Comparison of ENCODE assay signal across 8 cellular contexts in genomic region chr21:42737969-42738590, GRCh38.
DNase-seq lines count a peak whose midpoint lies in the region; ATAC-seq, FAIRE-seq and TF ChIP-seq lines count a peak whose summit lies in the region.

No MANE protein-coding gene starts in this region.

- H3K27me3 Mint-ChIP-seq in CD8-positive, alpha-beta memory T cell, result peaks cover 0 to 3% of the 10 kb centered on the region in 2 donors

- POLR2A ChIA-PET in CD8-positive, alpha-beta memory T cell (lab: Charles Lee), result interaction anchor here (1.8 kb wide), 1 partner anchor 9 kb away, joined by 11 read pairs; no protein-coding TSS in a partner anchor

- no peak for FAIRE-seq in H54 (lab: Jason Lieb, UNC)

- peak overlapping the region; percentile 88 to 99 (median 98) for H3K27ac Mint-ChIP-seq in CD8-positive, alpha-beta memory T cell

- peaks cover 3% of the 10 kb centered on the region for H3K27me3 ChIP-seq in CD8-positive, alpha-beta memory T cell (ENCODE audit: insufficient read depth, low read length, poor library complexity, severe bottlenecking)
- H3K27me3 ChIP-seq in esophagus muscularis mucosa, result no peaks in the 10 kb centered on the region

- peak in 2 of 5 donors; percentile 28 to 72 for DNase-seq in CD8-positive, alpha-beta memory T cell
- DNase-seq in UCSD-AML1 (lab: John Stamatoyannopoulos, UW; ENCODE audit: unreplicated experiment), result peak; percentile 32
- no peak for DNase-seq in esophagus muscularis mucosa (ENCODE audit: extremely low spot score)
- no peak for DNase-seq in omental fat pad (ENCODE audit: low spot score)
- no peak for DNase-seq in middle frontal gyrus (ENCODE audit: extremely low spot score, low spot score)
- DNase-seq in NCI-H748 (lab: John Stamatoyannopoulos, UW; ENCODE audit: unreplicated experiment), result no peak
- no peak for DNase-seq in NK-92 (lab: John Stamatoyannopoulos, UW; ENCODE audit: unreplicated experiment)
- no peak for DNase-seq in H54 (ENCODE audit: insufficient read length, low spot score)

- H3K9me3 ChIP-seq in CD8-positive, alpha-beta memory T cell (ENCODE audit: low read length), result no peaks in the 10 kb centered on the region
- no peaks in the 10 kb centered on the region for H3K9me3 ChIP-seq in esophagus muscularis mucosa

- H3K4me1 Mint-ChIP-seq in CD8-positive, alpha-beta memory T cell, result peaks cover 38 to 57% (median 48%) of the 10 kb centered on the region in 3 donors

- H3K36me3 Mint-ChIP-seq in CD8-positive, alpha-beta memory T cell, result peaks cover 0 to 2% (median 0%) of the 10 kb centered on the region in 3 donors

- no peak for TF ChIP-seq EP300 in esophagus muscularis mucosa (IDR thresholded peaks at IDR 0.05)

- no peaks in the 10 kb centered on the region for H3K36me3 ChIP-seq in CD8-positive, alpha-beta memory T cell (ENCODE audit: insufficient read depth, low read length)
- peaks cover 0 to 42% (median 25%) of the 10 kb centered on the region in 4 donors for H3K36me3 ChIP-seq in esophagus muscularis mucosa

- CTCF ChIA-PET in CD8-positive, alpha-beta memory T cell (lab: Charles Lee), result interaction anchor here (0.8 to 1.6 kb wide), 3 partner anchors 9 to 30 kb away, joined by 3 to 9 read pairs (median 7); no protein-coding TSS in a partner anchor

- H3K9me3 Mint-ChIP-seq in CD8-positive, alpha-beta memory T cell, result no peaks in the 10 kb centered on the region

- no peak for TF ChIP-seq POLR2A in esophagus muscularis mucosa (IDR thresholded peaks at IDR 0.05; ENCODE audit: low read depth)
- no peak for TF ChIP-seq POLR2A in H54 (IDR thresholded peaks at IDR 0.05; ENCODE audit: low read depth, low read length)

- H3K4me3 Mint-ChIP-seq in CD8-positive, alpha-beta memory T cell, result peak overlapping the region in 6 of 7 donors; percentile 70 to 84 (median 81)

- no peak overlapping the region for H3K27ac ChIP-seq in CD8-positive, alpha-beta memory T cell (ENCODE audit: low read depth, low read length)
- H3K27ac ChIP-seq in esophagus muscularis mucosa (replicated peaks in 1 of 4), result peak overlapping the region; percentile 72 to 84 (median 80)

- no peak for TF ChIP-seq CTCF in esophagus muscularis mucosa (IDR thresholded peaks at IDR 0.05)
- TF ChIP-seq CTCF in omental fat pad (IDR thresholded peaks at IDR 0.05), result no peak

- no peak overlapping the region for H3K4me3 ChIP-seq in CD8-positive, alpha-beta memory T cell (ENCODE audit: low read length)
- H3K4me3 ChIP-seq in esophagus muscularis mucosa, result no peak overlapping the region

- 34% methylated on average over 12 of the region's 15 CpGs for WGBS in esophagus muscularis mucosa

- H3K4me1 ChIP-seq in CD8-positive, alpha-beta memory T cell (ENCODE audit: insufficient read depth, low read length), result peaks cover 29% of the 10 kb centered on the region
- H3K4me1 ChIP-seq in esophagus muscularis mucosa, result peaks cover 26 to 42% (median 40%) of the 10 kb centered on the region in 4 donors

- peak; percentile 34 for ATAC-seq in omental fat pad (ENCODE audit: low FRiP score)

- intact Hi-C loops in esophagus muscularis mucosa (cut with DNase I), result no loop called here
